ENCODE assay signal across 8 cellular contexts in genomic region chr9:100098241-100098886, GRCh38. TPM values are rescaled to one million over a fixed set of nuclear protein-coding genes. Genes with fewer than 3 reads are reported as not detected.
A peak's percentile ranks its signal among the peaks of the same experiment; 100 is the strongest.
DNase-seq lines count a peak whose midpoint lies in the region; ATAC-seq and TF ChIP-seq lines count a peak whose summit lies in the region.

No MANE protein-coding gene starts in this region.

- H3K4me3 ChIP-seq in Karpas-422 (ENCODE audit: low read length) = peak overlapping the region; percentile 93
- H3K4me3 ChIP-seq in right atrium auricular region = peak overlapping the region; percentile 80 to 98
- peak overlapping the region; percentile 93 for H3K4me3 ChIP-seq in trophoblast cell (ENCODE audit: low read depth, low read length)

- peak overlapping the region; percentile 4 for H4K91ac ChIP-seq in trophoblast cell (ENCODE audit: low read depth, low read length)

- ATAC-seq in GM21723 (IDR thresholded peaks at IDR 0.05; ENCODE audit: unreplicated experiment) = peak; percentile 4
- no peak for ATAC-seq in HG02798 (IDR thresholded peaks at IDR 0.05; ENCODE audit: poor library complexity, unreplicated experiment)

- H3K27me3 ChIP-seq in Karpas-422 (ENCODE audit: low read length) (no peaks in the 10 kb centered on the region), right atrium auricular region (no peaks in the 10 kb centered on the region), trophoblast cell (ENCODE audit: insufficient read depth, low read length) (no peaks in the 10 kb centered on the region)

- H2AFZ ChIP-seq in Karpas-422 (ENCODE audit: low read length) = peak overlapping the region; percentile 20; the same call in 1 of the 2 replicates
- H2AFZ ChIP-seq in trophoblast cell (ENCODE audit: insufficient read depth, low read length, poor library complexity) = peak overlapping the region; percentile 21

- H3K4me2 ChIP-seq in Karpas-422 (ENCODE audit: low read depth, low read length, poor library complexity, severe bottlenecking) = peak overlapping the region; percentile 99
- peak overlapping the region; percentile 51 for H3K4me2 ChIP-seq in trophoblast cell (ENCODE audit: low read length)

- peaks cover 41% of the 10 kb centered on the region for H3K4me1 ChIP-seq in Karpas-422 (ENCODE audit: low read length)
- H3K4me1 ChIP-seq in right atrium auricular region = peaks cover 0 to 31% of the 10 kb centered on the region in 2 donors
- no peaks in the 10 kb centered on the region for H3K4me1 ChIP-seq in trophoblast cell (ENCODE audit: control insufficient read depth in 1 of 2, insufficient read depth in 2 of 2, low read length in 2 of 2)

- peak overlapping the region; percentile 21 for H4K12ac ChIP-seq in trophoblast cell (ENCODE audit: low read depth, low read length)

- peak overlapping the region; percentile 12 for H3K4ac ChIP-seq in trophoblast cell (ENCODE audit: low read depth, low read length)

- H3K79me1 ChIP-seq in trophoblast cell (ENCODE audit: low read length) = peaks cover 9% of the 10 kb centered on the region

- H3K36me3 ChIP-seq in Karpas-422 (ENCODE audit: insufficient read depth, low read length) = peaks cover 8% of the 10 kb centered on the region; the same call in 1 of the 2 replicates
- no peaks in the 10 kb centered on the region for H3K36me3 ChIP-seq in right atrium auricular region
- H3K36me3 ChIP-seq in trophoblast cell (ENCODE audit: control insufficient read depth in 1 of 2, insufficient read depth in 2 of 2, low read length in 2 of 2) = peaks cover 0 to 2% of the 10 kb centered on the region in 2 experiments

- H2BK12ac ChIP-seq in trophoblast cell (ENCODE audit: low read length) = no peak overlapping the region

- peak; percentile 13 for DNase-seq in DMS79 treated with DMSO at 0.1 percent for 48 hours (lab: John Stamatoyannopoulos, UW)
- DNase-seq in Karpas-422 = peak; percentile 79
- DNase-seq in RPMI8226 = peak; percentile 47
- DNase-seq in anterior cingulate cortex (lab: John Stamatoyannopoulos, UW) = peak in 43 of 58 donors; percentile 15 to 63 (median 42)
- DNase-seq in right atrium auricular region (ENCODE audit: low spot score) = no peak
- peak; percentile 69 to 77 for DNase-seq in trophoblast cell

- no peaks in the 10 kb centered on the region for H3K9me2 ChIP-seq in Karpas-422 (replicated peaks; ENCODE audit: insufficient read depth, low read length)

- no peak overlapping the region for H2BK120ac ChIP-seq in trophoblast cell (ENCODE audit: insufficient read depth, low read length, poor library complexity)

- H3K9ac ChIP-seq in Karpas-422 (ENCODE audit: low read length) = peak overlapping the region; percentile 94
- H3K9ac ChIP-seq in trophoblast cell (ENCODE audit: low read length) = peak overlapping the region; percentile 78

- H2BK5ac ChIP-seq in trophoblast cell (ENCODE audit: low read depth, low read length, poor library complexity) = no peak overlapping the region

- H3K79me2 ChIP-seq in Karpas-422 (ENCODE audit: low read length) = peaks cover 77% of the 10 kb centered on the region
- peaks cover 9% of the 10 kb centered on the region for H3K79me2 ChIP-seq in trophoblast cell (ENCODE audit: control insufficient read depth, insufficient read depth, low read length, poor library complexity)

- H3K27ac ChIP-seq in Karpas-422 (ENCODE audit: low read length) (peak overlapping the region; percentile 41), right atrium auricular region (peak overlapping the region; percentile 84 to 93), trophoblast cell (ENCODE audit: low read depth, low read length) (peak overlapping the region; percentile 24)

- H3K9me3 ChIP-seq in Karpas-422 (ENCODE audit: low read length) (no peaks in the 10 kb centered on the region), right atrium auricular region (no peaks in the 10 kb centered on the region), trophoblast cell (ENCODE audit: insufficient read depth, low read depth, low read length) (no peaks in the 10 kb centered on the region)

- peak overlapping the region; percentile 7 for H3K14ac ChIP-seq in trophoblast cell (ENCODE audit: low read length)

- peak overlapping the region; percentile 56 for H4K8ac ChIP-seq in trophoblast cell (ENCODE audit: low read depth, low read length)

- peaks cover 39% of the 10 kb centered on the region for H4K20me1 ChIP-seq in Karpas-422 (ENCODE audit: insufficient read depth, low read depth, low read length)

- peak overlapping the region; percentile 2 for H3K18ac ChIP-seq in trophoblast cell (ENCODE audit: low read length)

- no peak for TF ChIP-seq CTCF in right atrium auricular region (IDR thresholded peaks at IDR 0.05)

- no peak overlapping the region for H2AK5ac ChIP-seq in trophoblast cell (ENCODE audit: low read length)

- no peak overlapping the region for H3K23ac ChIP-seq in trophoblast cell (ENCODE audit: low read length)

- WGBS in trophoblast cell (ENCODE audit: extremely low coverage, insufficient coverage, insufficient read length) = no CpG with 5 or more reads among the region's 34 CpGs

RNA-seq across cellular contexts. Expression of gene ERP44, which starts 0.4 kb away (rescaled TPM):
- total RNA-seq in Karpas-422 (2014; rRNA removed; shearing (Covaris generic); ENCODE audit: low replicate concordance) = 10.3 and 20.9 TPM in 2 replicates
- total RNA-seq in right atrium auricular region = 10 to 100 TPM; 11.0 to 12.9 TPM
- polyA plus RNA-seq in trophoblast cell (2013) = 32.4 and 32.5 TPM in 2 replicates

RNA-seq across cellular contexts. Expression of gene INVS, which starts 0.7 kb away (rescaled TPM):
- total RNA-seq in Karpas-422 (2014; rRNA removed; shearing (Covaris generic); ENCODE audit: low replicate concordance) = 25.0 and 33.8 TPM in 2 replicates
- total RNA-seq in right atrium auricular region = 10 to 100 TPM in 1 of 2 donors, 1 to 10 TPM in 1; 7.8 to 10.1 TPM
- 6.6 and 7.3 TPM in 2 replicates for polyA plus RNA-seq in trophoblast cell (2013)

Comparison
In these comparisons a context has a peak if more than half of its experiments do, and no peak if none do; other contexts are left out.
1. H3K27ac ChIP-seq: peak in every context shown above with its lines; median percentile 88 in right atrium auricular region; 41 in Karpas-422; 24 in trophoblast cell.